ENCODE assay signal across 8 cellular contexts in genomic region chr1:247126601-247127000, GRCh38. TPM values are rescaled to one million over a fixed set of nuclear protein-coding genes. Genes with fewer than 3 reads are reported as not detected.
A peak's percentile ranks its signal among the peaks of the same experiment; 100 is the strongest.
DNase-seq lines count a peak whose midpoint lies in the region; ATAC-seq and TF ChIP-seq lines count a peak whose summit lies in the region.
"Not testable (repeated sequence)": the region's sequence is repeated elsewhere in the genome, so short reads cannot be mapped to it uniquely, and the experiment has no call there.

No MANE protein-coding gene starts in this region.

- peak; percentile 53 for ATAC-seq in CD8-positive, alpha-beta T cell
- ATAC-seq in GM19023 (IDR thresholded peaks at IDR 0.05; ENCODE audit: unreplicated experiment) (peak; percentile 65), GM21447 (IDR thresholded peaks at IDR 0.05; ENCODE audit: unreplicated experiment) (peak; percentile 50), HG02798 (IDR thresholded peaks at IDR 0.05; ENCODE audit: poor library complexity, unreplicated experiment) (peak; percentile 54), HG03139 (IDR thresholded peaks at IDR 0.05; ENCODE audit: unreplicated experiment) (peak; percentile 53), Panc1 (peak; percentile 85)
- peak; percentile 67 for ATAC-seq in central memory CD8-positive, alpha-beta T cell (replicated peaks; ENCODE audit: extremely low read depth, poor library complexity, severe bottlenecking)
- peak; percentile 65 for ATAC-seq in naive thymus-derived CD4-positive, alpha-beta T cell

- not testable (repeated sequence) for H3K27me3 ChIP-seq in CD8-positive, alpha-beta T cell (ENCODE audit: insufficient read depth, low read length); Panc1 (ENCODE audit: control insufficient read depth, insufficient read depth, low read length); naive thymus-derived CD4-positive, alpha-beta T cell (ENCODE audit: control insufficient read depth in 2 of 2, insufficient read depth in 2 of 2, low read length in 2 of 2)

- not testable (repeated sequence) for H3K9me3 Mint-ChIP-seq in CD8-positive, alpha-beta T cell; central memory CD8-positive, alpha-beta T cell
- H3K9me3 Mint-ChIP-seq in naive thymus-derived CD4-positive, alpha-beta T cell: peaks cover 0 to 39% (median 10%) of the 10 kb centered on the region in 11 donors

- intact Hi-C loops in CD8-positive, alpha-beta T cell (cut with DNase I, micrococcal nuclease); Panc1 (cut with micrococcal nuclease; ENCODE audit: unreplicated experiment): not testable (repeated sequence)
- intact Hi-C loops in naive thymus-derived CD4-positive, alpha-beta T cell (cut with micrococcal nuclease): loop anchor here in 1 of 2 donors (5.0 kb wide), 1 partner anchor 194 kb away; the partner anchor contains the start of gene AHCTF1

- not testable (repeated sequence) for H3K9me3 ChIP-seq in CD8-positive, alpha-beta T cell (ENCODE audit: low read length); Panc1 (ENCODE audit: control insufficient read depth, insufficient read depth, low read depth, low read length)
- peaks cover 0 to 16% (median 0%) of the 10 kb centered on the region in 3 experiments for H3K9me3 ChIP-seq in naive thymus-derived CD4-positive, alpha-beta T cell (ENCODE audit: control insufficient read depth in 2 of 3, low read length in 3 of 3)

- CTCF ChIA-PET in CD8-positive, alpha-beta T cell (lab: Charles Lee); Panc1 (lab: Charles Lee); naive thymus-derived CD4-positive, alpha-beta T cell (lab: Charles Lee): not testable (repeated sequence)

- H3K4me1 Mint-ChIP-seq in CD8-positive, alpha-beta T cell (ENCODE audit: low read depth); central memory CD8-positive, alpha-beta T cell; naive thymus-derived CD4-positive, alpha-beta T cell: not testable (repeated sequence)

- H3K36me3 ChIP-seq in CD8-positive, alpha-beta T cell (ENCODE audit: insufficient read depth, low read length); Panc1 (ENCODE audit: control insufficient read depth, insufficient read depth, low read length): not testable (repeated sequence)
- H3K36me3 ChIP-seq in naive thymus-derived CD4-positive, alpha-beta T cell (ENCODE audit: control insufficient read depth in 2 of 3, insufficient read depth in 3 of 3, low read length in 3 of 3): peaks cover 0 to 10% (median 3%) of the 10 kb centered on the region in 3 experiments

- peaks cover 13% of the 10 kb centered on the region for H3K36me3 Mint-ChIP-seq in CD8-positive, alpha-beta T cell
- H3K36me3 Mint-ChIP-seq in central memory CD8-positive, alpha-beta T cell (ENCODE audit: insufficient read depth): not testable (repeated sequence)
- H3K36me3 Mint-ChIP-seq in naive thymus-derived CD4-positive, alpha-beta T cell: peaks cover 0 to 18% (median 12%) of the 10 kb centered on the region in 5 donors

- H3K4me3 Mint-ChIP-seq in CD8-positive, alpha-beta T cell; central memory CD8-positive, alpha-beta T cell; naive thymus-derived CD4-positive, alpha-beta T cell: not testable (repeated sequence)

- not testable (repeated sequence) for H3K27ac ChIP-seq in CD8-positive, alpha-beta T cell (ENCODE audit: low read depth, low read length); Panc1 (ENCODE audit: low read length); naive thymus-derived CD4-positive, alpha-beta T cell (ENCODE audit: low read depth, low read length)

- in situ Hi-C loops in Panc1 (cut with HindIII; ENCODE audit: low pct_unique_long_range_greater_than_20kb, low sequenced_read_pairs): not testable (repeated sequence)

- H3K4me3 ChIP-seq in CD8-positive, alpha-beta T cell (ENCODE audit: low read depth, low read length); Panc1 (ENCODE audit: low read depth in 2 of 2, low read length in 2 of 2); naive thymus-derived CD4-positive, alpha-beta T cell (ENCODE audit: low read length): not testable (repeated sequence)

- H3K27ac Mint-ChIP-seq in CD8-positive, alpha-beta T cell; central memory CD8-positive, alpha-beta T cell (ENCODE audit: low read depth); naive thymus-derived CD4-positive, alpha-beta T cell: not testable (repeated sequence)

- POLR2A ChIA-PET in CD8-positive, alpha-beta T cell (lab: Charles Lee); Panc1 (lab: Charles Lee); naive thymus-derived CD4-positive, alpha-beta T cell (lab: Charles Lee): not testable (repeated sequence)

- not testable (repeated sequence) for TF ChIP-seq CTCF in CD8-positive, alpha-beta T cell (IDR thresholded peaks at IDR 0.05); Panc1 (IDR thresholded peaks at IDR 0.05)

- H3K4me1 ChIP-seq in CD8-positive, alpha-beta T cell (ENCODE audit: insufficient read depth, low read length); Panc1 (ENCODE audit: control insufficient read depth, insufficient read depth, low read length); naive thymus-derived CD4-positive, alpha-beta T cell (ENCODE audit: control insufficient read depth in 2 of 2, insufficient read depth in 2 of 2, low read length in 2 of 2): not testable (repeated sequence)

- H3K27me3 Mint-ChIP-seq in CD8-positive, alpha-beta T cell (ENCODE audit: low read depth); central memory CD8-positive, alpha-beta T cell; naive thymus-derived CD4-positive, alpha-beta T cell: not testable (repeated sequence)

- BruUV-seq in Panc1 (replicated peaks; lab: Mats Ljungman, UMichigan): not testable (repeated sequence)

- not testable (repeated sequence) for DNase-seq in CD8-positive, alpha-beta T cell; Panc1 (ENCODE audit: low read depth, low spot score); central memory CD8-positive, alpha-beta T cell (ENCODE audit: low spot score in 2 of 2); naive thymus-derived CD4-positive, alpha-beta T cell

RNA-seq across cellular contexts. Expression of gene ZNF669, which starts 22.4 kb away (rescaled TPM):
- 10 to 100 TPM; 15.5 to 23.2 TPM for total RNA-seq in CD8-positive, alpha-beta T cell
- 13.9 TPM for total RNA-seq in Panc1 (2021; ENCODE audit: unreplicated experiment)
- 6.7 TPM for polyA plus RNA-seq in Panc1 (2012; ENCODE audit: insufficient read length)
- 10 to 100 TPM in 3 of 5 experiments, 1 to 10 TPM in 2; 7.9 to 15.8 (median 11.5) TPM for total RNA-seq in naive thymus-derived CD4-positive, alpha-beta T cell
- 10 to 100 TPM; 15.9 to 22.6 TPM for polyA plus RNA-seq in naive thymus-derived CD4-positive, alpha-beta T cell

RNA-seq across cellular contexts. Expression of gene ZNF124, which starts 45.2 kb away (rescaled TPM):
- 10 to 100 TPM; 22.4 to 23.4 TPM for total RNA-seq in CD8-positive, alpha-beta T cell
- total RNA-seq in Panc1 (2021; ENCODE audit: unreplicated experiment): 18.6 TPM
- 4.2 TPM for polyA plus RNA-seq in Panc1 (2012; ENCODE audit: insufficient read length)
- total RNA-seq in naive thymus-derived CD4-positive, alpha-beta T cell: 10 to 100 TPM; 17.1 to 26.7 (median 23.3) TPM
- 10 to 100 TPM in 1 of 2 donors, 1 to 10 TPM in 1; 8.3 to 10.5 TPM for polyA plus RNA-seq in naive thymus-derived CD4-positive, alpha-beta T cell

RNA-seq across cellular contexts. Expression of gene ZNF670, which starts 48.0 kb away (rescaled TPM):
- total RNA-seq in CD8-positive, alpha-beta T cell: under 1 TPM in 1 of 2 experiments, not detected in 1; 0.17 TPM
- total RNA-seq in Panc1 (2021; ENCODE audit: unreplicated experiment): 6.4 TPM
- 2.6 TPM for polyA plus RNA-seq in Panc1 (2012; ENCODE audit: insufficient read length)
- 1 to 10 TPM in 3 of 5 experiments, under 1 TPM in 2; 0.56 to 4.0 (median 1.1) TPM for total RNA-seq in naive thymus-derived CD4-positive, alpha-beta T cell
- polyA plus RNA-seq in naive thymus-derived CD4-positive, alpha-beta T cell: 1 to 10 TPM; 1.6 to 2.6 TPM
